15 cellular contexts compared by ENCODE assay signal in genomic region chr5:51326844-51327243, GRCh38. TPM values are rescaled to one million over a fixed set of nuclear protein-coding genes. Genes with fewer than 3 reads are reported as not detected.
"Had no signal": no experiment of that assay in that cellular context is flagged by ENCODE, and none has a peak within 500 bp of the region (broad histone marks: within the 10 kb centered on the region; RNA-seq: fewer than 3 reads in every experiment).

No MANE protein-coding gene starts in this region.

- H3K27me3 ChIP-seq: stomach had no signal

- H3K27ac ChIP-seq: stomach, thoracic aorta had no signal

- H3K4me1 ChIP-seq: stomach had no signal

- DNase-seq: activated naive CD4-positive, alpha-beta T cell treated with anti-CD3 and anti-CD28 coated beads, Interleukin-2, amount 50 U/mL, for 16 hours; cerebellar nuclear complex; effector memory CD8-positive, alpha-beta T cell; hippocampal formation; naive thymus-derived CD8-positive, alpha-beta T cell; right cardiac atrium; small intestine; stomach had no signal

- ATAC-seq: activated CD4-positive, CD25-positive, alpha-beta regulatory T cell treated with anti-CD3 and anti-CD28 coated beads, Interleukin-2, amount 50 U/mL, for 24 hours; effector memory CD8-positive, alpha-beta T cell; naive thymus-derived CD8-positive, alpha-beta T cell; right cardiac atrium had no signal

RNA-seq across cellular contexts. Expression of gene ISL1, which starts 56.4 kb away (rescaled TPM):
- total RNA-seq: activated T-helper 2 cell treated with anti-CD3 and anti-CD28 coated beads, Interferon-gamma antibody, Interleukin-2, Interleukin-4, amounts not matched to agents 10 μg/mL and 5 μg/mL and 100 μg/mL, durations not matched to agents 14 hours and 24 hours and 36 hours; epithelial cell of proximal tubule; glomerular endothelial cell; mononuclear cell; naive thymus-derived CD8-positive, alpha-beta T cell; posterior vena cava; right cardiac atrium; thoracic aorta had no signal
- polyA plus RNA-seq: naive thymus-derived CD8-positive, alpha-beta T cell; right cardiac atrium had no signal
